Comparison of ENCODE assay signal across 10 cellular contexts in genomic region chr16:4487955-4488481, GRCh38. TPM values are rescaled to one million over a fixed set of nuclear protein-coding genes. Genes with fewer than 3 reads are reported as not detected.
A peak's percentile ranks its signal among the peaks of the same experiment; 100 is the strongest.
DNase-seq lines count a peak whose midpoint lies in the region; TF ChIP-seq lines count a peak whose summit lies in the region.
"Had no signal": no experiment of that assay in that cellular context is flagged by ENCODE, and none has a peak within 500 bp of the region (broad histone marks: within the 10 kb centered on the region; RNA-seq: fewer than 3 reads in every experiment).

No MANE protein-coding gene starts in this region.

- H4K20me1 ChIP-seq in hepatocyte (ENCODE audit: insufficient read depth, poor library complexity, severe bottlenecking) = peaks cover 2% of the 10 kb centered on the region

- H3K9me2 ChIP-seq in hepatocyte (replicated peaks; ENCODE audit: insufficient read depth) = no peaks in the 10 kb centered on the region

- no peak overlapping the region for H2AFZ ChIP-seq in hepatocyte

- H3K4me2 ChIP-seq in hepatocyte = no peak overlapping the region

- TF ChIP-seq POLR2A in stomach (IDR thresholded peaks at IDR 0.05) = no peak

- no peak for TF ChIP-seq CTCF in hepatocyte (IDR thresholded peaks at IDR 0.05; ENCODE audit: poor library complexity)
- TF ChIP-seq CTCF in stomach (IDR thresholded peaks at IDR 0.05) = no peak

- H3K27ac ChIP-seq in hepatocyte = peak overlapping the region; percentile 66
- H3K27ac ChIP-seq in stomach = peak overlapping the region; percentile 74 to 86 (median 80)

- 87% methylated on average over 5 of the region's 5 CpGs for WGBS in hepatocyte (ENCODE audit: low lambda C conversion rate, missing lambda C conversion rate)
- 8 to 41% (median 30%) methylated on average over 5 of the region's 5 CpGs for WGBS in stomach, 5 donors

- H3K79me2 ChIP-seq in hepatocyte = peaks cover 63% of the 10 kb centered on the region

- no peaks in the 10 kb centered on the region for H3K27me3 Mint-ChIP-seq in activated naive CD4-positive, alpha-beta T cell treated with anti-CD3 and anti-CD28 coated beads for 36 hours (ENCODE audit: low read depth)
- no peaks in the 10 kb centered on the region for H3K27me3 Mint-ChIP-seq in activated T-helper 2 cell treated with anti-CD3 and anti-CD28 coated beads, Interferon-gamma antibody, Interleukin-2, Interleukin-4, amounts not matched to agents 10 μg/mL and 5 μg/mL and 100 μg/mL, durations not matched to agents 14 hours and 24 hours and 36 hours (ENCODE audit: low read depth)

- no peaks in the 10 kb centered on the region for H3K27me3 ChIP-seq in hepatocyte
- H3K27me3 ChIP-seq in stomach = no peaks in the 10 kb centered on the region

- peaks cover 16% of the 10 kb centered on the region for H3K36me3 Mint-ChIP-seq in activated naive CD4-positive, alpha-beta T cell treated with anti-CD3 and anti-CD28 coated beads for 36 hours (ENCODE audit: low read depth)
- H3K36me3 Mint-ChIP-seq in activated T-helper 2 cell treated with anti-CD3 and anti-CD28 coated beads, Interferon-gamma antibody, Interleukin-2, Interleukin-4, amounts not matched to agents 10 μg/mL and 5 μg/mL and 100 μg/mL, durations not matched to agents 14 hours and 24 hours and 36 hours (ENCODE audit: low read depth) = peaks cover 51% of the 10 kb centered on the region

- intact Hi-C loops in activated naive CD4-positive, alpha-beta T cell treated with anti-CD3 and anti-CD28 coated beads for 36 hours (cut with micrococcal nuclease) = no loop called here
- intact Hi-C loops in activated T-helper 2 cell treated with anti-CD3 and anti-CD28 coated beads, Interferon-gamma antibody, Interleukin-2, Interleukin-4, amounts not matched to agents 10 μg/mL and 5 μg/mL and 100 μg/mL, durations not matched to agents 14 hours and 24 hours and 36 hours (cut with micrococcal nuclease) = no loop called here
- intact Hi-C loops in stomach (cut with DNase I; ENCODE audit: low total_unique reads) = no loop called here

- no peak for DNase-seq in activated naive CD4-positive, alpha-beta T cell treated with anti-CD3 and anti-CD28 coated beads for 36 hours
- DNase-seq in activated naive CD4-positive, alpha-beta T cell treated with anti-CD3 and anti-CD28 coated beads, Interleukin-2, amount 50 U/mL, for 16 hours = no peak
- no peak for DNase-seq in activated T-helper 2 cell treated with anti-CD3 and anti-CD28 coated beads, Interferon-gamma antibody, Interleukin-2, Interleukin-4, amounts not matched to agents 10 μg/mL and 5 μg/mL and 100 μg/mL, durations not matched to agents 14 hours and 24 hours and 36 hours (ENCODE audit: low spot score)
- DNase-seq in hepatocyte (ENCODE audit: low spot score) (no peak), stomach (peak; percentile 42), hepatic stellate cell (ENCODE audit: low spot score) (no peak), NCI-H1436 (lab: John Stamatoyannopoulos, UW) (no peak), MV-4-11 (lab: John Stamatoyannopoulos, UW) (no peak)
- DNase-seq: C1 segment of cervical spinal cord, nephron progenitor cell had no signal

- H3K4me1 ChIP-seq in hepatocyte (ENCODE audit: insufficient read depth) (peaks cover 10% of the 10 kb centered on the region), stomach (peaks cover 43 to 72% (median 56%) of the 10 kb centered on the region in 4 donors)

- H3K4me3 Mint-ChIP-seq in activated naive CD4-positive, alpha-beta T cell treated with anti-CD3 and anti-CD28 coated beads for 36 hours = no peak overlapping the region
- H3K4me3 Mint-ChIP-seq in activated T-helper 2 cell treated with anti-CD3 and anti-CD28 coated beads, Interferon-gamma antibody, Interleukin-2, Interleukin-4, amounts not matched to agents 10 μg/mL and 5 μg/mL and 100 μg/mL, durations not matched to agents 14 hours and 24 hours and 36 hours (ENCODE audit: low read depth) = peak overlapping the region; percentile 61
- H3K4me3 Mint-ChIP-seq: nephron progenitor cell had no signal

- H3K4me3 ChIP-seq in hepatocyte = no peak overlapping the region
- peak overlapping the region in 1 of 4 donors; percentile 22 for H3K4me3 ChIP-seq in stomach

- H3K27ac Mint-ChIP-seq in activated naive CD4-positive, alpha-beta T cell treated with anti-CD3 and anti-CD28 coated beads for 36 hours = peak overlapping the region; percentile 89
- H3K27ac Mint-ChIP-seq in activated T-helper 2 cell treated with anti-CD3 and anti-CD28 coated beads, Interferon-gamma antibody, Interleukin-2, Interleukin-4, amounts not matched to agents 10 μg/mL and 5 μg/mL and 100 μg/mL, durations not matched to agents 14 hours and 24 hours and 36 hours = peak overlapping the region; percentile 75
- H3K27ac Mint-ChIP-seq: nephron progenitor cell had no signal

- H3K9me3 ChIP-seq in hepatocyte (ENCODE audit: low read depth) (no peaks in the 10 kb centered on the region), stomach (no peaks in the 10 kb centered on the region)

- H3K4me1 Mint-ChIP-seq in activated naive CD4-positive, alpha-beta T cell treated with anti-CD3 and anti-CD28 coated beads for 36 hours (ENCODE audit: low read depth) = peaks cover 54% of the 10 kb centered on the region
- peaks cover 32% of the 10 kb centered on the region for H3K4me1 Mint-ChIP-seq in activated T-helper 2 cell treated with anti-CD3 and anti-CD28 coated beads, Interferon-gamma antibody, Interleukin-2, Interleukin-4, amounts not matched to agents 10 μg/mL and 5 μg/mL and 100 μg/mL, durations not matched to agents 14 hours and 24 hours and 36 hours (ENCODE audit: low read depth)

- no peaks in the 10 kb centered on the region for H3K9me3 Mint-ChIP-seq in activated naive CD4-positive, alpha-beta T cell treated with anti-CD3 and anti-CD28 coated beads for 36 hours
- H3K9me3 Mint-ChIP-seq in activated T-helper 2 cell treated with anti-CD3 and anti-CD28 coated beads, Interferon-gamma antibody, Interleukin-2, Interleukin-4, amounts not matched to agents 10 μg/mL and 5 μg/mL and 100 μg/mL, durations not matched to agents 14 hours and 24 hours and 36 hours = no peaks in the 10 kb centered on the region
- H3K9me3 Mint-ChIP-seq: nephron progenitor cell had no signal

- no peak for TF ChIP-seq EP300 in stomach (IDR thresholded peaks at IDR 0.05)

- CTCF ChIA-PET in activated naive CD4-positive, alpha-beta T cell treated with anti-CD3 and anti-CD28 coated beads for 36 hours (lab: Charles Lee) = interaction anchor here (0.6 to 1.2 kb wide), 9 partner anchors 9 to 197 kb away, joined by 3 to 9 read pairs (median 4); partner anchors contain the start of gene HMOX2

- H3K36me3 ChIP-seq in hepatocyte (replicated peaks; ENCODE audit: insufficient read depth, low read depth) (no peaks in the 10 kb centered on the region), stomach (peaks cover 10 to 62% (median 46%) of the 10 kb centered on the region in 4 donors)

RNA-seq across cellular contexts. Expression of gene HMOX2, which starts 11.8 kb away (rescaled TPM):
- total RNA-seq in activated naive CD4-positive, alpha-beta T cell treated with anti-CD3 and anti-CD28 coated beads for 36 hours = 10 to 100 TPM; 46.8 to 49.3 TPM
- 70.2 and 75.2 TPM in 2 replicates for total RNA-seq in activated T-helper 2 cell treated with anti-CD3 and anti-CD28 coated beads, Interferon-gamma antibody, Interleukin-2, Interleukin-4, amounts not matched to agents 10 μg/mL and 5 μg/mL and 100 μg/mL, durations not matched to agents 14 hours and 24 hours and 36 hours
- total RNA-seq in hepatocyte = 57.7 and 68.8 TPM in 2 replicates
- polyA plus RNA-seq in hepatocyte = 108 TPM in 2 replicates
- 100 to 1,000 TPM in 1 of 5 donors, 10 to 100 TPM in 3, 1 to 10 TPM in 1; 6.4 to 175 (median 59.8) TPM for total RNA-seq in stomach
- polyA plus RNA-seq in stomach = 100 to 1,000 TPM in 2 of 3 donors, 10 to 100 TPM in 1; 51.6 to 109 (median 106) TPM

RNA-seq across cellular contexts. Expression of gene NMRAL1, which starts 13.6 kb away (rescaled TPM):
- 10 to 100 TPM; 30.5 to 30.8 TPM for total RNA-seq in activated naive CD4-positive, alpha-beta T cell treated with anti-CD3 and anti-CD28 coated beads for 36 hours
- 30.7 and 35.2 TPM in 2 replicates for total RNA-seq in activated T-helper 2 cell treated with anti-CD3 and anti-CD28 coated beads, Interferon-gamma antibody, Interleukin-2, Interleukin-4, amounts not matched to agents 10 μg/mL and 5 μg/mL and 100 μg/mL, durations not matched to agents 14 hours and 24 hours and 36 hours
- total RNA-seq in hepatocyte = 42.7 and 47.6 TPM in 2 replicates
- polyA plus RNA-seq in hepatocyte = 47.5 and 49.5 TPM in 2 replicates
- 100 to 1,000 TPM in 1 of 5 donors, 10 to 100 TPM in 4; 22.8 to 109 (median 47.7) TPM for total RNA-seq in stomach
- polyA plus RNA-seq in stomach = 100 to 1,000 TPM in 1 of 3 donors, 10 to 100 TPM in 2; 67.7 to 126 (median 90.7) TPM

RNA-seq across cellular contexts. Expression of gene CDIP1, which starts 50.6 kb away (rescaled TPM):
- total RNA-seq in activated naive CD4-positive, alpha-beta T cell treated with anti-CD3 and anti-CD28 coated beads for 36 hours = 10 to 100 TPM; 31.9 to 35.7 TPM
- total RNA-seq in activated T-helper 2 cell treated with anti-CD3 and anti-CD28 coated beads, Interferon-gamma antibody, Interleukin-2, Interleukin-4, amounts not matched to agents 10 μg/mL and 5 μg/mL and 100 μg/mL, durations not matched to agents 14 hours and 24 hours and 36 hours = 46.0 and 47.9 TPM in 2 replicates
- total RNA-seq in hepatocyte (19.7 and 22.0 TPM in 2 replicates), stomach (10 to 100 TPM in 3 of 5 donors, 1 to 10 TPM in 2; 2.9 to 36.5 (median 18.8) TPM)
- polyA plus RNA-seq in hepatocyte (29.3 and 33.3 TPM in 2 replicates), stomach (10 to 100 TPM in 2 of 3 donors, 1 to 10 TPM in 1; 9.5 to 13.8 (median 10.6) TPM)
